Comparison of ENCODE assay signal across 8 cellular contexts in genomic region chr17:35578195-35578928, GRCh38. TPM values are rescaled to one million over a fixed set of nuclear protein-coding genes. Genes with fewer than 3 reads are reported as not detected.
DNase-seq lines count a peak whose midpoint lies in the region; ATAC-seq and TF ChIP-seq lines count a peak whose summit lies in the region.

Gene PEX12, minus strand, starts transcription at chr17:35578571. Its CDS starts 550 bp downstream, at chr17:35578021.

- under 1% methylated on average over 45 of the region's 45 CpGs for WGBS in liver

- peak in 50 of 56 donors; percentile 10 to 65 (median 44) for TF ChIP-seq CTCF in dorsolateral prefrontal cortex (IDR thresholded peaks at IDR 0.05 in 54 of 56, conservative IDR thresholded peaks at IDR 0.05 in 2 of 56; ENCODE audit: low read depth in 1 of 56, partially characterized antibody in 56 of 56)
- TF ChIP-seq CTCF in liver (IDR thresholded peaks at IDR 0.05; ENCODE audit: low read depth, low read length, missing input control) = no peak

- no peaks in the 10 kb centered on the region for H3K27me3 ChIP-seq in dorsolateral prefrontal cortex
- no peaks in the 10 kb centered on the region for H3K27me3 ChIP-seq in liver (ENCODE audit: control insufficient read depth in 4 of 4, insufficient read depth in 4 of 4, low read length in 3 of 4)

- intact Hi-C loops in dorsolateral prefrontal cortex (cut with DNase I) = loop anchor here (1.0 kb wide), 2 partner anchors 9 to 10 kb away; partner anchors contain the start of gene AP2B1 (in 2 of the 2)

- ATAC-seq in GM19328 (IDR thresholded peaks at IDR 0.05; ENCODE audit: unreplicated experiment) = peak; percentile 90
- ATAC-seq in HG03521 (IDR thresholded peaks at IDR 0.05; ENCODE audit: unreplicated experiment) = peak; percentile 71

- H3K36me3 ChIP-seq in liver (ENCODE audit: control insufficient read depth in 4 of 4, insufficient read depth in 3 of 4, low read depth in 1 of 4, low read length in 3 of 4) = peaks cover 0 to 8% (median 3%) of the 10 kb centered on the region in 4 donors

- no peaks in the 10 kb centered on the region for H3K9me3 ChIP-seq in liver (ENCODE audit: control insufficient read depth in 4 of 4, low read length in 3 of 4)

- DNase-seq in Ammon's horn (ENCODE audit: low spot score) (peak; percentile 96), NCI-H748 (lab: John Stamatoyannopoulos, UW; ENCODE audit: unreplicated experiment) (peak; percentile 94), dorsolateral prefrontal cortex (peak; percentile 80 to 98 (median 94))
- DNase-seq in activated CD4-positive, alpha-beta T cell treated with anti-CD3 and anti-CD28 coated beads, Interleukin-2, amount 50 U/mL, for 24 hours (ENCODE audit: low read depth in 1 of 2, low spot score in 1 of 2) = peak; percentile 64 to 88
- peak; percentile 82 for DNase-seq in stimulated activated CD4-positive, alpha-beta T cell treated with anti-CD3 and anti-CD28 coated beads, Interleukin-4, amount 100 ng/mL, for 1 hour

- H3K27ac ChIP-seq in dorsolateral prefrontal cortex = peak within 1 kb of the TSS; percentile 56 to 99 (median 90)
- peak within 1 kb of the TSS; percentile 87 to 89 for H3K27ac ChIP-seq in liver (ENCODE audit: low read depth in 1 of 2, low read length in 2 of 2)

- TF ChIP-seq RAD21 in liver (IDR thresholded peaks at IDR 0.05) = peak; percentile 33 to 44

- H3K4me1 ChIP-seq in liver (ENCODE audit: control insufficient read depth in 4 of 4, insufficient read depth in 4 of 4, low read length in 3 of 4) = peaks cover 0 to 19% (median 11%) of the 10 kb centered on the region in 4 donors

- H3K9ac ChIP-seq in liver (ENCODE audit: low read depth in 1 of 2, low read length in 2 of 2) = peak within 1 kb of the TSS; percentile 58 to 99

- H3K4me3 ChIP-seq in dorsolateral prefrontal cortex (peak within 1 kb of the TSS; percentile 50 to 98 (median 84)), liver (ENCODE audit: low read depth in 1 of 3, low read length in 3 of 3) (peak within 1 kb of the TSS; percentile 55 to 90 (median 87))

TF ChIP-seq in liver, 16 proteins besides CTCF, POLR2A, EP300 and RAD21:
- TF ChIP-seq ATF3 (IDR thresholded peaks at IDR 0.05) (peak; percentile 49), GABPA (IDR thresholded peaks at IDR 0.05 in 1 of 2, conservative IDR thresholded peaks at IDR 0.05 in 1 of 2) (peak; percentile 87 to 97), NR2F2 (IDR thresholded peaks at IDR 0.05) (peak; percentile 64), FOXA1 (IDR thresholded peaks at IDR 0.05) (no peak), EGR1 (IDR thresholded peaks at IDR 0.05; ENCODE audit: low read depth in 2 of 2) (peak; percentile 94 to 98), SP1 (IDR thresholded peaks at IDR 0.05) (peak; percentile 66), HNF4G (IDR thresholded peaks at IDR 0.05) (no peak), REST (IDR thresholded peaks at IDR 0.05) (peak; percentile 78), FOXA2 (IDR thresholded peaks at IDR 0.05) (peak; percentile 15), RXRA (IDR thresholded peaks at IDR 0.05) (peak; percentile 56 to 69), ZBTB33 (IDR thresholded peaks at IDR 0.05) (peak; percentile 47), TAF1 (conservative IDR thresholded peaks at IDR 0.05) (peak; percentile 81), HNF4A (conservative IDR thresholded peaks at IDR 0.05) (no peak), JUND (IDR thresholded peaks at IDR 0.05) (peak in 1 of 2 donors; percentile 46), YY1 (IDR thresholded peaks at IDR 0.05) (peak; percentile 95), MAX (IDR thresholded peaks at IDR 0.05) (peak; percentile 97)
TF ChIP-seq in liver: peak in this region for 13.

RNA-seq across cellular contexts. Expression of gene PEX12, which starts in this region (rescaled TPM):
- total RNA-seq in dorsolateral prefrontal cortex (10 to 100 TPM in 64 of 120 experiments, 1 to 10 TPM in 56; 6.3 to 16.0 (median 10.2) TPM), liver (1 to 10 TPM; 2.3 to 2.4 TPM)
- 1 to 10 TPM; 2.0 to 3.6 TPM for polyA plus RNA-seq in liver

Comparison
In these comparisons a context has a peak if more than half of its experiments do, and no peak if none do; other contexts are left out.
1. Peak in every context shown above with its lines: DNase-seq, ATAC-seq, H3K4me3 ChIP-seq and H3K27ac ChIP-seq.